Comparison of ENCODE assay signal across 8 cellular contexts in genomic region chr6:16764188-16764950, GRCh38. TPM values are rescaled to one million over a fixed set of nuclear protein-coding genes. Genes with fewer than 3 reads are reported as not detected.
DNase-seq lines count a peak whose midpoint lies in the region; ATAC-seq, FAIRE-seq and TF ChIP-seq lines count a peak whose summit lies in the region.

No MANE protein-coding gene starts in this region.

- CTCF ChIA-PET in H1 (lab: Charles Lee; ENCODE audit: partially characterized antibody) = interaction anchor here (0.6 to 4.4 kb wide), 31 partner anchors 9 to 479 kb away, joined by 3 to 43 read pairs (median 5); no protein-coding TSS in a partner anchor

- H2BK120ac ChIP-seq in H1 (replicated peaks; ENCODE audit: low read depth, low read length) = no peak overlapping the region

- H3K27me3 ChIP-seq in OCI-LY3 (ENCODE audit: low read depth, low read length) (peaks cover 25% of the 10 kb centered on the region), H1 (replicated peaks in 1 of 4; ENCODE audit: control insufficient read depth in 3 of 4, extremely low read depth in 1 of 4, insufficient read depth in 3 of 4, low read length in 3 of 4) (peaks cover 0 to 13% (median 4%) of the 10 kb centered on the region in 4 experiments; a peak in 5 of 7 replicates)

- no peak overlapping the region for H4K5ac ChIP-seq in H1 (ENCODE audit: insufficient read length, low read depth, low read length)

- no peaks in the 10 kb centered on the region for H3K27me3 Mint-ChIP-seq in stimulated activated naive CD8-positive, alpha-beta T cell treated with anti-CD3 and anti-CD28 coated beads, Interleukin-15, amount 100 ng/mL, for 72 hours

- H2BK12ac ChIP-seq in H1 (ENCODE audit: low read depth, low read length) = no peak overlapping the region

- H3K9me3 Mint-ChIP-seq in stimulated activated naive CD8-positive, alpha-beta T cell treated with anti-CD3 and anti-CD28 coated beads, Interleukin-15, amount 100 ng/mL, for 72 hours = no peaks in the 10 kb centered on the region

- H3K4me2 ChIP-seq in OCI-LY3 (ENCODE audit: low read length) (no peak overlapping the region), H1 (ENCODE audit: insufficient read depth in 1 of 2, low read depth in 2 of 2, low read length in 2 of 2) (no peak overlapping the region)

- H2AK5ac ChIP-seq in H1 (ENCODE audit: low read depth, low read length) = no peak overlapping the region

- H3K14ac ChIP-seq in H1 (ENCODE audit: insufficient read length) = no peak overlapping the region

- H3K4me1 ChIP-seq in OCI-LY3 (ENCODE audit: low read length) = peaks cover 11% of the 10 kb centered on the region
- H3K4me1 ChIP-seq in H1 (replicated peaks in 1 of 4; ENCODE audit: control insufficient read depth in 3 of 4, insufficient read depth in 4 of 4, low read length in 3 of 4) = peaks cover 0 to 10% (median under 1%) of the 10 kb centered on the region in 4 experiments; a peak in 3 of 7 replicates

- no peak overlapping the region for H3K27ac Mint-ChIP-seq in stimulated activated naive CD8-positive, alpha-beta T cell treated with anti-CD3 and anti-CD28 coated beads, Interleukin-15, amount 100 ng/mL, for 72 hours

- H4K20me1 ChIP-seq in OCI-LY3 (ENCODE audit: insufficient read depth, low read length) (no peaks in the 10 kb centered on the region), H1 (replicated peaks in 1 of 2; ENCODE audit: control insufficient read depth in 1 of 2, insufficient read depth in 2 of 2, low read length in 2 of 2) (peaks cover 0 to 2% of the 10 kb centered on the region in 2 experiments)

- no peaks in the 10 kb centered on the region for H3K36me3 ChIP-seq in OCI-LY3 (replicated peaks; ENCODE audit: low read depth, low read length)
- H3K36me3 ChIP-seq in H1 (ENCODE audit: control insufficient read depth in 2 of 4, insufficient read depth in 4 of 4, low read length in 3 of 4) = no peaks in the 10 kb centered on the region

- H2BK15ac ChIP-seq in H1 (ENCODE audit: low read length) = no peak overlapping the region

- peaks cover 15% of the 10 kb centered on the region for H3K23me2 ChIP-seq in H1 (ENCODE audit: low read depth, low read length)

- H2AFZ ChIP-seq in OCI-LY3 (ENCODE audit: low read depth, low read length) (no peak overlapping the region), H1 (ENCODE audit: low read length) (no peak overlapping the region)

- no peak overlapping the region for H3K56ac ChIP-seq in H1 (replicated peaks; ENCODE audit: insufficient read length, low read depth, low read length)

- H3K9me3 ChIP-seq in OCI-LY3 (ENCODE audit: insufficient read depth, low read length) (no peaks in the 10 kb centered on the region), H1 (ENCODE audit: insufficient read depth in 2 of 2, low read depth in 1 of 2, low read length in 1 of 2) (no peaks in the 10 kb centered on the region)

- H4K8ac ChIP-seq in H1 (ENCODE audit: extremely low read depth, insufficient read depth, low read length) = no peak overlapping the region

- H3K4me3 ChIP-seq in OCI-LY3 (ENCODE audit: low read length) (no peak overlapping the region), H1 (ENCODE audit: extremely low read depth in 1 of 4, insufficient read depth in 2 of 4, low read depth in 3 of 4, low read length in 4 of 4) (no peak overlapping the region)

- H3K4me1 Mint-ChIP-seq in stimulated activated naive CD8-positive, alpha-beta T cell treated with anti-CD3 and anti-CD28 coated beads, Interleukin-15, amount 100 ng/mL, for 72 hours = peaks cover 64% of the 10 kb centered on the region

- H3K79me2 ChIP-seq in OCI-LY3 (ENCODE audit: low read length) (no peaks in the 10 kb centered on the region), H1 (ENCODE audit: control insufficient read depth in 1 of 2, insufficient read depth in 2 of 2, low read length in 2 of 2) (no peaks in the 10 kb centered on the region)

- H3K4me3 Mint-ChIP-seq in stimulated activated naive CD8-positive, alpha-beta T cell treated with anti-CD3 and anti-CD28 coated beads, Interleukin-15, amount 100 ng/mL, for 72 hours = peak overlapping the region; percentile 66 to 94

- no peak overlapping the region for H3K18ac ChIP-seq in H1 (ENCODE audit: extremely low read depth, low read length)

- peak; percentile 31 to 50 for TF ChIP-seq RAD21 in H1 (IDR thresholded peaks at IDR 0.05 in 1 of 2, conservative IDR thresholded peaks at IDR 0.05 in 1 of 2; ENCODE audit: low read depth in 2 of 2, low read length in 2 of 2)

- H3K23ac ChIP-seq in H1 (ENCODE audit: insufficient read length) = no peak overlapping the region

- no peak overlapping the region for H2BK20ac ChIP-seq in H1 (ENCODE audit: low read length)

- no peak for TF ChIP-seq EP300 in H1 (IDR thresholded peaks at IDR 0.05; ENCODE audit: borderline replicate concordance in 1 of 2, low read depth in 2 of 2, low read length in 2 of 2)

- no peak overlapping the region for H2BK5ac ChIP-seq in H1 (ENCODE audit: low read depth, low read length)

- H3K9ac ChIP-seq in OCI-LY3 (ENCODE audit: low read length) = no peak overlapping the region
- no peak overlapping the region for H3K9ac ChIP-seq in H1 (replicated peaks in 1 of 4; ENCODE audit: extremely low read depth in 1 of 4, low read depth in 3 of 4, low read length in 3 of 4)

- 85% methylated on average over 3 of the region's 3 CpGs; no CpG with 5 or more reads in 1 of the 2 experiments for WGBS in H1 (ENCODE audit: extremely low coverage in 1 of 2, insufficient coverage in 1 of 2, insufficient read length in 1 of 2, insufficient replicate concordance in 2 of 2, low coverage in 1 of 2, low lambda C conversion rate in 2 of 2, missing lambda C conversion rate in 1 of 2), 2 experiments

- H3K4ac ChIP-seq in H1 (replicated peaks; ENCODE audit: insufficient read length, low read depth, low read length) = no peak overlapping the region

- no peak for TF ChIP-seq POLR2A in H1 (IDR thresholded peaks at IDR 0.05; ENCODE audit: control extremely low read depth in 1 of 2, low read depth in 2 of 2, low read length in 2 of 2)

- peak; percentile 24 for TF ChIP-seq CTCF in OCI-LY3 (IDR thresholded peaks at IDR 0.05; ENCODE audit: low read depth, low read length)
- TF ChIP-seq CTCF in H1 (IDR thresholded peaks at IDR 0.05; ENCODE audit: control extremely low read depth in 1 of 3, insufficient read depth in 1 of 3, low read depth in 1 of 3, low read length in 3 of 3) = peak in 1 of 3 experiments; percentile 31; a peak in 1 of 4 replicates

- no peaks in the 10 kb centered on the region for H3K79me1 ChIP-seq in H1 (ENCODE audit: low read depth, low read length)

- no peak overlapping the region for H4K91ac ChIP-seq in H1 (replicated peaks; ENCODE audit: insufficient read length, low read length)

- H3K27ac ChIP-seq in OCI-LY3 (ENCODE audit: low read length) (no peak overlapping the region), H1 (ENCODE audit: low read depth, low read length) (no peak overlapping the region)

- no peak for ATAC-seq in stimulated activated naive CD8-positive, alpha-beta T cell treated with anti-CD3 and anti-CD28 coated beads, Interleukin-15, amount 100 ng/mL, for 72 hours
- ATAC-seq in GM18861 (IDR thresholded peaks at IDR 0.05; ENCODE audit: unreplicated experiment) = no peak

- POLR2A ChIA-PET in H1 (lab: Charles Lee; ENCODE audit: partially characterized antibody) = no interaction called here

- no peak for FAIRE-seq in H1 (lab: Jason Lieb, UNC)

- DNase-seq in SKM-1 treated with dmso at 0.1 percent for 144 hours (lab: John Stamatoyannopoulos, UW; ENCODE audit: unreplicated experiment) (peak; percentile 10), SKM-1 (lab: John Stamatoyannopoulos, UW; ENCODE audit: unreplicated experiment) (no peak), H1 (ENCODE audit: low read depth in 1 of 2, low spot score in 2 of 2) (no peak), DMS153 (lab: John Stamatoyannopoulos, UW) (no peak)
- no peak for DNase-seq in stimulated activated naive CD8-positive, alpha-beta T cell treated with anti-CD3 and anti-CD28 coated beads, Interleukin-15, amount 100 ng/mL, for 72 hours
- DNase-seq in activated naive CD4-positive, alpha-beta T cell treated with Interleukin-2 at 50 U/mL for 16 hours = no peak

TF ChIP-seq in H1, 55 proteins besides CTCF, POLR2A, EP300 and RAD21 (continues in another document):
- TF ChIP-seq BACH1 (IDR thresholded peaks at IDR 0.05; ENCODE audit: low read length) (no peak), SP1 (IDR thresholded peaks at IDR 0.05; ENCODE audit: low read depth, low read length) (no peak), NANOG (IDR thresholded peaks at IDR 0.05; ENCODE audit: insufficient read depth, low read depth, low read length, poor library complexity, severe bottlenecking) (no peak), CHD2 (IDR thresholded peaks at IDR 0.05; ENCODE audit: low read length) (no peak), TAF7 (optimal IDR thresholded peaks at IDR 0.05; ENCODE audit: borderline replicate concordance, low read depth, low read length) (no peak), RFX5 (IDR thresholded peaks at IDR 0.05; ENCODE audit: borderline replicate concordance, low read depth, low read length) (no peak), ASH2L (IDR thresholded peaks at IDR 0.05; ENCODE audit: low read length) (no peak), SUZ12 (IDR thresholded peaks at IDR 0.05; ENCODE audit: low read length) (no peak), RXRA (IDR thresholded peaks at IDR 0.05; ENCODE audit: insufficient read depth, low read depth, low read length) (no peak), SP2 (IDR thresholded peaks at IDR 0.05; ENCODE audit: low read length) (no peak), ATF3 (IDR thresholded peaks at IDR 0.05; ENCODE audit: insufficient read depth, low read depth, low read length) (no peak), SIRT6 (IDR thresholded peaks at IDR 0.05; ENCODE audit: low read length) (no peak), SAP30 (IDR thresholded peaks at IDR 0.05; ENCODE audit: insufficient read depth, insufficient replicate concordance, low read length) (no peak), RBBP5 (IDR thresholded peaks at IDR 0.05; ENCODE audit: borderline replicate concordance, low read depth, low read length) (no peak), BCL11A (IDR thresholded peaks at IDR 0.05; ENCODE audit: low read depth in 2 of 2, low read length in 2 of 2) (no peak), PHF8 (conservative IDR thresholded peaks at IDR 0.05; ENCODE audit: low read depth, low read length) (no peak)

RNA-seq across cellular contexts. Expression of gene ATXN1, which starts 3.1 kb away (rescaled TPM):
- total RNA-seq in H1 (2021; fragmentation: NEBNext Ultra II Directional; extraction: Animal tissue kit (Norgen Biotek cat#: 25700)) = 3.3 and 4.0 TPM in 2 replicates
- polyA plus RNA-seq in H1 (2011; rRNA removed) = 1.6 and 2.6 TPM in 2 replicates
- polyA plus RNA-seq in H1 (2011; cell fraction: cytosol; rRNA removed) = 1.9 TPM
- 6.1 TPM for polyA plus RNA-seq in H1 (2011; cell fraction: nucleus; rRNA removed)
- polyA plus RNA-seq in H1 (2012, experiment 1 of 2) = 1.2 to 1.8 TPM (median 1.6 TPM) in 4 replicates
- 0.08 TPM for polyA plus RNA-seq in H1 (2012, experiment 2 of 2)
- polyA plus RNA-seq in H1 (2013, experiment 1 of 2) = 1.8 TPM
- polyA plus RNA-seq in H1 (2013, experiment 2 of 2) = 1.4 TPM
- 4.8 and 7.9 TPM in 2 replicates for polyA minus RNA-seq in H1 (2011; rRNA and poly(A)+ RNA removed)
- polyA minus RNA-seq in H1 (2011; cell fraction: cytosol; rRNA and poly(A)+ RNA removed) = 5.8 TPM
- polyA minus RNA-seq in H1 (2011; cell fraction: nucleus; rRNA and poly(A)+ RNA removed) = 10.1 TPM
